ENCODE assay signal across 1 cellular context in genomic region chr12:50283230-50283923, GRCh38.
TF ChIP-seq lines count a peak whose summit lies in the region.

Gene LIMA1 (minus strand): TSS chr12:50283520. CDS start chr12:50248751, 34,769 bp downstream.

TF ChIP-seq in H1, 55 proteins besides CTCF, POLR2A, EP300 and RAD21:
- TF ChIP-seq TCF12 (IDR thresholded peaks at IDR 0.05; ENCODE audit: low read depth, low read length): no peak
- TF ChIP-seq POLR2AphosphoS5 (IDR thresholded peaks at IDR 0.05; ENCODE audit: low read depth, low read length): peak; percentile 91
- TF ChIP-seq RNF2 (IDR thresholded peaks at IDR 0.05; ENCODE audit: borderline replicate concordance, low read depth, low read length, missing control alignments, poor library complexity, severe bottlenecking): no peak
- no peak for TF ChIP-seq HDAC2 (IDR thresholded peaks at IDR 0.05; ENCODE audit: borderline replicate concordance in 1 of 2, low read depth in 2 of 2, low read length in 2 of 2)
- peak; percentile 88 for TF ChIP-seq TBP (IDR thresholded peaks at IDR 0.05; ENCODE audit: low read depth, low read length)
- no peak for TF ChIP-seq SIRT6 (IDR thresholded peaks at IDR 0.05; ENCODE audit: low read length)
- peak; percentile 61; the same call in 1 of the 2 replicates for TF ChIP-seq RBBP5 (IDR thresholded peaks at IDR 0.05; ENCODE audit: borderline replicate concordance, low read depth, low read length)
- no peak for TF ChIP-seq MAFK (IDR thresholded peaks at IDR 0.05; ENCODE audit: low read depth, low read length)
- TF ChIP-seq ATF3 (IDR thresholded peaks at IDR 0.05; ENCODE audit: insufficient read depth, low read depth, low read length): no peak
- TF ChIP-seq MAX (IDR thresholded peaks at IDR 0.05): no peak; the same call in none of the 2 replicates
- TF ChIP-seq SIN3A (conservative IDR thresholded peaks at IDR 0.05 in 1 of 2, IDR thresholded peaks at IDR 0.05 in 1 of 2; ENCODE audit: low read depth in 1 of 2, low read length in 2 of 2): peak in 1 of 2 experiments; percentile 75; a peak in 2 of 4 replicates
- no peak for TF ChIP-seq TEAD4 (IDR thresholded peaks at IDR 0.05; ENCODE audit: low read depth, low read length)
- no peak for TF ChIP-seq BRCA1 (IDR thresholded peaks at IDR 0.05; ENCODE audit: low read depth, low read length)
- peak; percentile 76 for TF ChIP-seq TAF7 (optimal IDR thresholded peaks at IDR 0.05; ENCODE audit: borderline replicate concordance, low read depth, low read length)
- no peak for TF ChIP-seq GABPA (IDR thresholded peaks at IDR 0.05; ENCODE audit: borderline replicate concordance, insufficient read depth, low read length)
- peak; percentile 59; the same call in 1 of the 2 replicates for TF ChIP-seq SP1 (IDR thresholded peaks at IDR 0.05; ENCODE audit: low read depth, low read length)
- no peak for TF ChIP-seq SIX5 (IDR thresholded peaks at IDR 0.05; ENCODE audit: low read depth, low read length)
- TF ChIP-seq NRF1 (IDR thresholded peaks at IDR 0.05; ENCODE audit: low read depth, low read length): peak; percentile 22; the same call in 1 of the 2 replicates
- no peak for TF ChIP-seq CHD7 (IDR thresholded peaks at IDR 0.05; ENCODE audit: insufficient replicate concordance, low read length)
- no peak for TF ChIP-seq CBX5 (IDR thresholded peaks at IDR 0.05; ENCODE audit: low read depth, low read length)
- TF ChIP-seq KDM4A (IDR thresholded peaks at IDR 0.05; ENCODE audit: low read depth, low read length, severe bottlenecking): peak; percentile 70
- TF ChIP-seq NANOG (IDR thresholded peaks at IDR 0.05; ENCODE audit: insufficient read depth, low read depth, low read length, poor library complexity, severe bottlenecking): no peak
- TF ChIP-seq E2F6 (IDR thresholded peaks at IDR 0.05): 0 out of 2 replicates have a peak, but pooled peaks have one; percentile 7
- no peak for TF ChIP-seq CEBPB (IDR thresholded peaks at IDR 0.05; ENCODE audit: low read depth, low read length)
- TF ChIP-seq ZNF274 (IDR thresholded peaks at IDR 0.05; ENCODE audit: borderline replicate concordance, extremely low read depth, low read length): no peak
- TF ChIP-seq CHD1 (IDR thresholded peaks at IDR 0.05; ENCODE audit: low read depth, low read length): no peak
- TF ChIP-seq SUZ12 (IDR thresholded peaks at IDR 0.05; ENCODE audit: low read length): no peak; the same call in 1 of the 2 replicates
- no peak; the same call in 1 of the 2 replicates for TF ChIP-seq EGR1 (IDR thresholded peaks at IDR 0.05; ENCODE audit: borderline replicate concordance, low read depth, low read length)
- TF ChIP-seq BACH1 (IDR thresholded peaks at IDR 0.05; ENCODE audit: low read length): peak; percentile 72
- TF ChIP-seq SAP30 (IDR thresholded peaks at IDR 0.05; ENCODE audit: insufficient read depth, insufficient replicate concordance, low read length): no peak
- no peak for TF ChIP-seq FOSL1 (IDR thresholded peaks at IDR 0.05; ENCODE audit: insufficient read depth, low read depth, low read length)
- TF ChIP-seq USF2 (IDR thresholded peaks at IDR 0.05; ENCODE audit: low read length): no peak
- TF ChIP-seq ATF2 (IDR thresholded peaks at IDR 0.05; ENCODE audit: low read length): no peak
- TF ChIP-seq KDM5A (IDR thresholded peaks at IDR 0.05; ENCODE audit: low read length): no peak
- peak; percentile 76 for TF ChIP-seq ASH2L (IDR thresholded peaks at IDR 0.05; ENCODE audit: low read length)
- TF ChIP-seq SP4 (IDR thresholded peaks at IDR 0.05; ENCODE audit: low read length): peak; percentile 19; the same call in 1 of the 2 replicates
- no peak for TF ChIP-seq JUND (IDR thresholded peaks at IDR 0.05; ENCODE audit: low read length)
- TF ChIP-seq CTBP2 (IDR thresholded peaks at IDR 0.05; ENCODE audit: borderline replicate concordance, insufficient read depth, insufficient read length, low read length): no peak
- TF ChIP-seq CBX8 (IDR thresholded peaks at IDR 0.05; ENCODE audit: borderline replicate concordance, low read depth, low read length): no peak
- TF ChIP-seq POU5F1 (IDR thresholded peaks at IDR 0.05; ENCODE audit: low read depth, low read length): no peak
- 0 out of 2 replicates have a peak, but pooled peaks have one; percentile 23 for TF ChIP-seq KDM1A (IDR thresholded peaks at IDR 0.05; ENCODE audit: borderline replicate concordance, low read length)
- TF ChIP-seq JUN (IDR thresholded peaks at IDR 0.05; ENCODE audit: low read depth, low read length): no peak
- TF ChIP-seq BCL11A (IDR thresholded peaks at IDR 0.05; ENCODE audit: low read depth in 2 of 2, low read length in 2 of 2): no peak
- no peak; the same call in 1 of the 2 replicates for TF ChIP-seq CHD2 (IDR thresholded peaks at IDR 0.05; ENCODE audit: low read length)
- TF ChIP-seq YY1 (IDR thresholded peaks at IDR 0.05; ENCODE audit: low read depth, low read length): no peak
- no peak for TF ChIP-seq HDAC6 (IDR thresholded peaks at IDR 0.05; ENCODE audit: low read depth, low read length)
- TF ChIP-seq SP2 (IDR thresholded peaks at IDR 0.05; ENCODE audit: low read length): no peak
- no peak for TF ChIP-seq SRF (IDR thresholded peaks at IDR 0.05; ENCODE audit: low read depth, low read length)
- TF ChIP-seq TAF1 (IDR thresholded peaks at IDR 0.05; ENCODE audit: low read depth, low read length): peak; percentile 96
- TF ChIP-seq EZH2 (IDR thresholded peaks at IDR 0.05; ENCODE audit: low read depth, low read length, severe bottlenecking): no peak
- TF ChIP-seq CREB1 (IDR thresholded peaks at IDR 0.05): peak; percentile 7; the same call in 1 of the 2 replicates
- TF ChIP-seq PHF8 (conservative IDR thresholded peaks at IDR 0.05; ENCODE audit: low read depth, low read length): peak; percentile 68; the same call in 1 of the 2 replicates
- TF ChIP-seq GTF2F1 (IDR thresholded peaks at IDR 0.05; ENCODE audit: borderline replicate concordance, low read depth, low read length): no peak
- TF ChIP-seq RXRA (IDR thresholded peaks at IDR 0.05; ENCODE audit: insufficient read depth, low read depth, low read length): no peak
- no peak for TF ChIP-seq RFX5 (IDR thresholded peaks at IDR 0.05; ENCODE audit: borderline replicate concordance, low read depth, low read length)
